In the genomic region with DNA sequence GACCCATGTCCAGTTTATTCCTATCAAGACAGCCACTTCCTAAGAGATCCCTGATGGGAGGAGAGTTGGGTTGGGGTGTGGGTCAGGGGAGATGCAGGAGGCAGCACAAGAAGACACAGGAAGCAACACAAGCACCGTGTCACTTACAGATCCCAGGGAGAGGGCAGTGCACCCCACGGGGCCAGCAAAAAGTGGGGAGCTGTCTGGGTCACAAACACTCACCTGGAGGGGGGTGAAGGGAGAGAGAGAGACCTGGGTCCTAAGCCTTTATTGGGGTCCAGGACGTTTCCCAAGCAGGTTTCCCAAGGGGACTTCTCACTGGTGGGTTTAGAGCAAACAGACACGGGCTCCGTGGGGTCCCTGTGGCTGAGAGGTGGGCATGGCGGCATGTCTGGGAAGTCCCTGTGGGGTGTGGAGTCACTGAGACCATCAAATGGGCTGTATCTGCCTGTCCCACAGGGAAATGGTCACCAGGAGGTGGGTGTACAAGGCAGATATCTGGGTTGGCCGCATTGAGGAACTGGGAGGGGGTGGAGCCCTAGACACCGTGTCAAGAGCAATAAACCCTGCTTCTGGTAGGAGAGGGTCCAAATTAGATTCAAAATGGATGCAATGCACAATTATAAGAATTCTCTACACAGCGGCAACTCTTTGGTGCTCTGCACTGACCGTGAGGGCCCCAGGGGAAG, we compare ENCODE assay signal across 1 cellular context.
TF ChIP-seq lines count a peak whose summit lies in the region.

No MANE protein-coding gene starts in this region.

TF ChIP-seq in endothelial cell of umbilical vein, 7 proteins besides CTCF, POLR2A, EP300 and RAD21:
- TF ChIP-seq POLR2AphosphoS5 (IDR thresholded peaks at IDR 0.05; ENCODE audit: insufficient read depth, low read depth, low read length) (no peak), EZH2 (IDR thresholded peaks at IDR 0.05; ENCODE audit: borderline replicate concordance, low read depth, low read length, severe bottlenecking) (no peak), GATA2 (IDR thresholded peaks at IDR 0.05; ENCODE audit: insufficient read depth, insufficient read length, low read depth, low read length) (no peak), JUN (IDR thresholded peaks at IDR 0.05; ENCODE audit: borderline replicate concordance, insufficient read depth, insufficient read length, low read depth) (no peak), FOS (IDR thresholded peaks at IDR 0.05; ENCODE audit: borderline replicate concordance, insufficient read depth, low read length) (no peak), MYC (IDR thresholded peaks at IDR 0.05; ENCODE audit: low read depth, low read length) (no peak)
- TF ChIP-seq, protein P1, sequence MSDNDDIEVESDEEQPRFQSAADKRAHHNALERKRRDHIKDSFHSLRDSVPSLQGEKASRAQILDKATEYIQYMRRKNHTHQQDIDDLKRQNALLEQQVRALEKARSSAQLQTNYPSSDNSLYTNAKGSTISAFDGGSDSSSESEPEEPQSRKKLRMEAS (IDR thresholded peaks at IDR 0.05; ENCODE audit: insufficient read depth, insufficient read length): no peak
